Comparison of ENCODE assay signal across 22 cellular contexts in the genomic region with DNA sequence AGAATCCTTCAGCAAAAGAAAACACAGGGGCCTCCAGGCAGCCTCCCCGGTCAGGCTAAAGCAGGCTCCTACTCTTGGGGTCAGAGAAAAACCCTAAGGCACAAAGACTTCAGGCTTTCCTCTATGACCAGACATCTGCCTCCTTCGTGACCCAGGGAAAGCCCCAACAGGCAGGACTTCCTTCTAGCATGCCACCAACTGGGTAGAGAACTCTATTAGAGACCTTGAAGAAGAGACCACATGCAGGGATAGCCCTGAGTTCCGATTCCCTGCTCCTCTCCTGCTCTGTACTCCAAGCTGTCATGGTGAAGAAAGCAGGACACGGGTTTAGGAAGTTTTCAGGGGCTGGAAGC. TPM values are rescaled to one million over a fixed set of nuclear protein-coding genes. Genes with fewer than 3 reads are reported as not detected.
A peak's percentile ranks its signal among the peaks of the same experiment; 100 is the strongest.
DNase-seq lines count a peak whose midpoint lies in the region; ATAC-seq, FAIRE-seq and TF ChIP-seq lines count a peak whose summit lies in the region.
"Had no signal": no experiment of that assay in that cellular context is flagged by ENCODE, and none has a peak within 500 bp of the region (broad histone marks: within the 10 kb centered on the region; RNA-seq: fewer than 3 reads in every experiment).

No MANE protein-coding gene starts in this region.

- no peak overlapping the region for H3K9ac ChIP-seq in K562 (ENCODE audit: insufficient read depth in 1 of 2, low read depth in 2 of 2, low read length in 2 of 2)
- H3K9ac ChIP-seq: GM23248 had no signal

- no peaks in the 10 kb centered on the region for H3K9me3 Mint-ChIP-seq in nephron progenitor cell
- H3K9me3 Mint-ChIP-seq in stimulated activated naive B cell treated with anti-CD40 and anti-IgM and Interleukin-4, amounts not matched to agents 10 μg/mL and 1 μg/mL and 100 μg/mL, for 72 hours: no peaks in the 10 kb centered on the region

- peaks cover 44 to 80% of the 10 kb centered on the region in 2 experiments for H3K27me3 ChIP-seq in K562 (ENCODE audit: control insufficient read depth in 2 of 2, insufficient read depth in 2 of 2, low read length in 2 of 2)

- H3K27ac Mint-ChIP-seq in nephron progenitor cell: peak overlapping the region; percentile 97
- H3K27ac Mint-ChIP-seq in stimulated activated naive B cell treated with anti-CD40 and anti-IgM and Interleukin-4, amounts not matched to agents 10 μg/mL and 1 μg/mL and 100 μg/mL, for 72 hours: no peak overlapping the region

- no peak for FAIRE-seq in K562 (lab: Jason Lieb, UNC)
- FAIRE-seq: G401.6, GM12891 had no signal

- no peaks in the 10 kb centered on the region for H3K79me2 ChIP-seq in K562 (ENCODE audit: control insufficient read depth, insufficient read depth, low read length)

- H3K4me2 ChIP-seq in K562 (ENCODE audit: insufficient read depth, low read length): no peak overlapping the region

- ATAC-seq in K562 (0 out of 3 replicates have a peak, but pooled peaks have one; percentile 3), HG02973 (IDR thresholded peaks at IDR 0.05; ENCODE audit: unreplicated experiment) (no peak)
- ATAC-seq in stimulated activated naive B cell treated with anti-CD40 and anti-IgM and Interleukin-4, amounts not matched to agents 10 μg/mL and 1 μg/mL and 100 μg/mL, for 72 hours (replicated peaks): peak; percentile 65 to 85
- ATAC-seq: PC-3, SK-N-SH treated with all-trans-retinoic acid at 6 μM for 48 hours had no signal

- no peaks in the 10 kb centered on the region for H3K36me3 ChIP-seq in K562 (ENCODE audit: control insufficient read depth, insufficient read depth, low read length)

- TF ChIP-seq POLR2A in K562 (conservative IDR thresholded peaks at IDR 0.05): no peak

- no peaks in the 10 kb centered on the region for H3K9me3 ChIP-seq in K562 (replicated peaks; ENCODE audit: control insufficient read depth, insufficient read depth, low read depth, low read length)

- H3K36me3 Mint-ChIP-seq in nephron progenitor cell (ENCODE audit: low read depth): no peaks in the 10 kb centered on the region
- H3K36me3 Mint-ChIP-seq in stimulated activated naive B cell treated with anti-CD40 and anti-IgM and Interleukin-4, amounts not matched to agents 10 μg/mL and 1 μg/mL and 100 μg/mL, for 72 hours: no peaks in the 10 kb centered on the region

- peak overlapping the region; percentile 68 for H3K4me3 ChIP-seq in LNCaP clone FGC (ENCODE audit: low read depth, low read length)
- H3K4me3 ChIP-seq in K562: no peak overlapping the region
- H3K4me3 ChIP-seq: GM23248 had no signal

- CTCF ChIA-PET in K562 (lab: Yijun Ruan, JAX; ENCODE audit: low intra/inter-chr PET ratio): interaction anchor here (0.7 kb wide), 1 partner anchor 128 kb away, joined by 3 read pairs; no protein-coding TSS in a partner anchor

- POLR2A ChIA-PET in K562 (lab: Yijun Ruan, JAX): no interaction called here

- BruUV-seq in K562 (replicated peaks; lab: Mats Ljungman, UMichigan): no TSS peak

- no peaks in the 10 kb centered on the region for H3K9me1 ChIP-seq in K562 (ENCODE audit: control insufficient read depth, insufficient read depth, low read length)

- peaks cover 70% of the 10 kb centered on the region for H3K4me1 Mint-ChIP-seq in nephron progenitor cell
- peaks cover 7 to 8% of the 10 kb centered on the region in 2 donors for H3K4me1 Mint-ChIP-seq in stimulated activated naive B cell treated with anti-CD40 and anti-IgM and Interleukin-4, amounts not matched to agents 10 μg/mL and 1 μg/mL and 100 μg/mL, for 72 hours

- WGBS in K562 (ENCODE audit: insufficient coverage, low coverage, missing lambda C conversion rate): 7% methylated on average over 4 of the region's 4 CpGs

- no peak for TF ChIP-seq EP300 in K562 (IDR thresholded peaks at IDR 0.05; ENCODE audit: low read length)

- H3K27me3 Mint-ChIP-seq in nephron progenitor cell (ENCODE audit: low read depth, poor library complexity): peaks cover 26% of the 10 kb centered on the region
- peaks cover 6 to 8% of the 10 kb centered on the region in 2 donors for H3K27me3 Mint-ChIP-seq in stimulated activated naive B cell treated with anti-CD40 and anti-IgM and Interleukin-4, amounts not matched to agents 10 μg/mL and 1 μg/mL and 100 μg/mL, for 72 hours

- TF ChIP-seq CTCF in LNCaP clone FGC (IDR thresholded peaks at IDR 0.05; ENCODE audit: control insufficient read depth, extremely low read depth, insufficient read depth) (no peak), K562 (IDR thresholded peaks at IDR 0.05 in 2 of 3, conservative IDR thresholded peaks at IDR 0.05 in 1 of 3; ENCODE audit: insufficient read depth in 2 of 3, low read depth in 1 of 3, low read length in 3 of 3) (no peak), nephron progenitor cell (IDR thresholded peaks at IDR 0.05) (no peak)

- no peak for TF ChIP-seq RAD21 in K562 (CRISPR knock-in tag; conservative IDR thresholded peaks at IDR 0.05 in 1 of 2, IDR thresholded peaks at IDR 0.05 in 1 of 2)

- H4K20me1 ChIP-seq in K562 (replicated peaks; ENCODE audit: control insufficient read depth, insufficient read depth, low read length): no peaks in the 10 kb centered on the region

- peaks cover 0 to 4% of the 10 kb centered on the region in 2 experiments; a peak in 1 of 5 replicates for H3K4me1 ChIP-seq in K562 (replicated peaks in 1 of 2; ENCODE audit: control insufficient read depth in 2 of 2, insufficient read depth in 2 of 2, low read length in 2 of 2)

- H2AFZ ChIP-seq in K562 (ENCODE audit: low read depth, low read length): no peak overlapping the region
- H2AFZ ChIP-seq: GM23248 had no signal

- peak overlapping the region; percentile 75 for H3K4me3 Mint-ChIP-seq in nephron progenitor cell
- H3K4me3 Mint-ChIP-seq in stimulated activated naive B cell treated with anti-CD40 and anti-IgM and Interleukin-4, amounts not matched to agents 10 μg/mL and 1 μg/mL and 100 μg/mL, for 72 hours: no peak overlapping the region

- H3K27ac ChIP-seq in K562 (ENCODE audit: extremely low read depth, low read depth, low read length): no peak overlapping the region
- H3K27ac ChIP-seq: GM23248, RWPE1 had no signal

- intact Hi-C loops in K562 (cut with micrococcal nuclease): loop anchor here (10.0 kb wide), 1 partner anchor 331 kb away; no protein-coding TSS in a partner anchor

- DNase-seq in LNCaP clone FGC (ENCODE audit: low read depth) (no peak), K562 (ENCODE audit: extremely low read depth in 1 of 4, low spot score in 3 of 4) (no peak), nephron progenitor cell (no peak), NCI-H510A treated with DMSO at 0.1 percent for 48 hours (lab: John Stamatoyannopoulos, UW) (no peak), retina (no peak)
- no peak for DNase-seq in stimulated activated naive B cell treated with anti-CD40 and anti-IgM and Interleukin-4, amounts not matched to agents 10 μg/mL and 1 μg/mL and 100 μg/mL, for 72 hours
- DNase-seq: ACHN, GM23248, HCEC 1CT, KBM-7, MV-4-11, NCI-H187, NCI-H2107, NCI-H2227 treated with DMSO at 0.1 percent for 48 hours, NCI-H82, PC-3, SIG-M5 had no signal

- in situ Hi-C loops in K562 (cut with MboI): no loop called here

RNA-seq across cellular contexts. Expression of gene TRPV6, which starts 1.3 kb away (rescaled TPM):
- 2.1 and 5.6 TPM in 2 replicates for total RNA-seq in K562 (2011; cell fraction: chromatin; rRNA removed; ENCODE audit: low replicate concordance)
- 3.2 and 3.3 TPM in 2 replicates for total RNA-seq in K562 (2011; cell fraction: nucleolus; rRNA removed)
- total RNA-seq in K562 (2011; cell fraction: nucleoplasm; rRNA removed): 2.2 and 2.7 TPM in 2 replicates
- total RNA-seq in K562 (2014; rRNA removed) (0.04 and 0.36 TPM in 2 replicates), K562 (2014; rRNA removed; fragmentation: Illumina TruSeq; extraction: Trizol) (0.11 and 0.51 TPM in 2 replicates), K562 (2015; rRNA removed; fragmentation: Illumina TruSeq; extraction: Trizol) (0.04 and 0.11 TPM in 2 replicates), K562 (2021) (0.18 and 0.81 TPM in 2 replicates)
- polyA plus RNA-seq in K562 (2011; rRNA removed) (0.08 and 0.37 TPM in 2 replicates), K562 (2014; fragmentation: Illumina TruSeq; extraction: Trizol) (0.25 and 0.26 TPM in 2 replicates), K562 (2014; fragmentation: Nextera tagmentation; extraction: Ambion mirVana) (under 1 TPM; 0.04 to 0.06 TPM), K562 (2014; rRNA removed) (0.22 and 0.32 TPM in 2 replicates)
- 0.19 and 0.33 TPM in 2 replicates for polyA plus RNA-seq in K562 (2011; cell fraction: cytosol; rRNA removed)
- 3.7 and 4.0 TPM in 2 replicates for polyA plus RNA-seq in K562 (2011; cell fraction: nucleus; rRNA removed)
- 0.59 and 13.5 TPM in 2 replicates for polyA plus RNA-seq in K562 (2012)
- 0.36 and 0.46 TPM in 2 replicates for polyA minus RNA-seq in K562 (2011; rRNA and poly(A)+ RNA removed)
- not detected in 2 replicates for polyA minus RNA-seq in K562 (2011; cell fraction: cytosol; rRNA and poly(A)+ RNA removed)
- 0.89 and 0.94 TPM in 2 replicates for polyA minus RNA-seq in K562 (2011; cell fraction: nucleus; rRNA and poly(A)+ RNA removed)
- total RNA-seq: GM23248 had no signal
- polyA plus RNA-seq: GM23248 had no signal

RNA-seq across cellular contexts. Expression of gene EPHB6, which starts 29.4 kb away (rescaled TPM):
- 81.3 and 499 TPM in 2 replicates for total RNA-seq in K562 (2011; cell fraction: chromatin; rRNA removed; ENCODE audit: low replicate concordance)
- 147 and 442 TPM in 2 replicates for total RNA-seq in K562 (2011; cell fraction: nucleolus; rRNA removed)
- total RNA-seq in K562 (2011; cell fraction: nucleoplasm; rRNA removed): 112 and 171 TPM in 2 replicates
- total RNA-seq in K562 (2014; rRNA removed): 10.4 and 11.3 TPM in 2 replicates
- 4.1 and 4.3 TPM in 2 replicates for total RNA-seq in K562 (2014; rRNA removed; fragmentation: Illumina TruSeq; extraction: Trizol)
- 1.5 and 2.1 TPM in 2 replicates for total RNA-seq in K562 (2015; rRNA removed; fragmentation: Illumina TruSeq; extraction: Trizol)
- total RNA-seq in K562 (2021): 13.2 and 19.1 TPM in 2 replicates
- polyA plus RNA-seq in K562 (2011; rRNA removed): 108 and 123 TPM in 2 replicates
- polyA plus RNA-seq in K562 (2011; cell fraction: cytosol; rRNA removed): 99.6 and 191 TPM in 2 replicates
- polyA plus RNA-seq in K562 (2011; cell fraction: nucleus; rRNA removed): 516 and 1,081 TPM in 2 replicates
- 8.8 and 13.0 TPM in 2 replicates for polyA plus RNA-seq in K562 (2012)
- 7.6 and 10.7 TPM in 2 replicates for polyA plus RNA-seq in K562 (2014; fragmentation: Illumina TruSeq; extraction: Trizol)
- 1 to 10 TPM; 1.4 to 2.5 TPM for polyA plus RNA-seq in K562 (2014; fragmentation: Nextera tagmentation; extraction: Ambion mirVana)
- polyA plus RNA-seq in K562 (2014; rRNA removed): 12.0 and 16.3 TPM in 2 replicates
- polyA minus RNA-seq in K562 (2011; rRNA and poly(A)+ RNA removed): 56.3 and 87.3 TPM in 2 replicates
- 119 and 124 TPM in 2 replicates for polyA minus RNA-seq in K562 (2011; cell fraction: cytosol; rRNA and poly(A)+ RNA removed)
- 75.4 and 113 TPM in 2 replicates for polyA minus RNA-seq in K562 (2011; cell fraction: nucleus; rRNA and poly(A)+ RNA removed)

RNA-seq across cellular contexts. Expression of gene TRPV5, which starts 49.3 kb away (rescaled TPM):
- total RNA-seq in K562 (2011; cell fraction: chromatin; rRNA removed; ENCODE audit: low replicate concordance): 0.56 and 0.74 TPM in 2 replicates
- 0.17 and 0.26 TPM in 2 replicates for total RNA-seq in K562 (2011; cell fraction: nucleolus; rRNA removed)
- 0.44 and 1.1 TPM in 2 replicates for total RNA-seq in K562 (2011; cell fraction: nucleoplasm; rRNA removed)
- not detected in 2 replicates for total RNA-seq in K562 (2014; rRNA removed)
- not detected in 2 replicates for total RNA-seq in K562 (2014; rRNA removed; fragmentation: Illumina TruSeq; extraction: Trizol)
- total RNA-seq in K562 (2015; rRNA removed; fragmentation: Illumina TruSeq; extraction: Trizol): not detected in 2 replicates
- not detected in 2 replicates for total RNA-seq in K562 (2021)
- 0.12 TPM in 1 of 2 replicates, not detected in the other for polyA plus RNA-seq in K562 (2011; rRNA removed)
- polyA plus RNA-seq in K562 (2011; cell fraction: cytosol; rRNA removed): 0.03 TPM in 1 of 2 replicates, not detected in the other
- polyA plus RNA-seq in K562 (2011; cell fraction: nucleus; rRNA removed): 0.36 and 0.60 TPM in 2 replicates
- polyA plus RNA-seq in K562 (2012): 0.08 TPM in 1 of 2 replicates, not detected in the other
- 0.04 TPM in 1 of 2 replicates, not detected in the other for polyA plus RNA-seq in K562 (2014; fragmentation: Illumina TruSeq; extraction: Trizol)
- not detected for polyA plus RNA-seq in K562 (2014; fragmentation: Nextera tagmentation; extraction: Ambion mirVana)
- polyA plus RNA-seq in K562 (2014; rRNA removed): not detected in 2 replicates
- 0.27 TPM in 1 of 2 replicates, not detected in the other for polyA minus RNA-seq in K562 (2011; rRNA and poly(A)+ RNA removed)
- not detected in 2 replicates for polyA minus RNA-seq in K562 (2011; cell fraction: cytosol; rRNA and poly(A)+ RNA removed)
- 0.13 and 0.22 TPM in 2 replicates for polyA minus RNA-seq in K562 (2011; cell fraction: nucleus; rRNA and poly(A)+ RNA removed)
- total RNA-seq: GM23248, PC-3 had no signal
- polyA plus RNA-seq: GM23248 had no signal

RNA-seq across cellular contexts. Expression of gene LLCFC1, which starts 55.0 kb away (rescaled TPM):
- total RNA-seq in K562 (2011; cell fraction: chromatin; rRNA removed; ENCODE audit: low replicate concordance): not detected in 2 replicates
- total RNA-seq in K562 (2011; cell fraction: nucleolus; rRNA removed): not detected in 2 replicates
- not detected in 2 replicates for total RNA-seq in K562 (2011; cell fraction: nucleoplasm; rRNA removed)
- total RNA-seq in K562 (2014; rRNA removed) (not detected in 2 replicates), K562 (2014; rRNA removed; fragmentation: Illumina TruSeq; extraction: Trizol) (not detected in 2 replicates), K562 (2015; rRNA removed; fragmentation: Illumina TruSeq; extraction: Trizol) (not detected in 2 replicates), K562 (2021) (not detected in 2 replicates)
- polyA plus RNA-seq in K562 (2011; rRNA removed) (not detected in 2 replicates), K562 (2014; fragmentation: Illumina TruSeq; extraction: Trizol) (not detected in 2 replicates), K562 (2014; fragmentation: Nextera tagmentation; extraction: Ambion mirVana) (not detected), K562 (2014; rRNA removed) (not detected in 2 replicates)
- not detected in 2 replicates for polyA plus RNA-seq in K562 (2011; cell fraction: cytosol; rRNA removed)
- not detected in 2 replicates for polyA plus RNA-seq in K562 (2011; cell fraction: nucleus; rRNA removed)
- 0.20 and 0.55 TPM in 2 replicates for polyA plus RNA-seq in K562 (2012)
- polyA minus RNA-seq in K562 (2011; rRNA and poly(A)+ RNA removed): not detected in 2 replicates
- polyA minus RNA-seq in K562 (2011; cell fraction: cytosol; rRNA and poly(A)+ RNA removed): not detected in 2 replicates
- not detected in 2 replicates for polyA minus RNA-seq in K562 (2011; cell fraction: nucleus; rRNA and poly(A)+ RNA removed)
- total RNA-seq: GM23248, PC-3 had no signal
- polyA plus RNA-seq: GM23248 had no signal
